Comparison of ENCODE assay signal across 24 cellular contexts in the genomic region with DNA sequence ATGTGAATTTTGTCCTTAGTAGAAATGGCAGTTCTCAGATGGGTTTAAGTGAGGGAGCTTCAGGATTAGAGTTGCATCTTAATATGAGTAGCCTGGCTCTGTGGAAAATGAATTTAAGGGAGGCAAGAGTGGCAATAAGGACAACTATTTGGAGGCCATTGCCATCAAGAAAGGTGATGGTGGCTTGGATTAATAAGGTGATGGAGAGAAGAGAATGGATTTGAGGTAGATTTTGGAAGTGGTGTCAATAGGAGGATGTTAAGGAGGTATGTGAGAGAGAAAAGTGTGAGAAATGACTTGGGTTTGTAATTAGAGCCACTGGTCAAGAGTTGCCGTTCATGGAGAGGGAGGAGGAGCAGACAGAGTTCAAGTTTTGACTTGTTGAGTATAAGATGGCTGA.
"Had no signal": no experiment of that assay in that cellular context is flagged by ENCODE, and none has a peak within 500 bp of the region (broad histone marks: within the 10 kb centered on the region; RNA-seq: fewer than 3 reads in every experiment).

No MANE protein-coding gene starts in this region.

- H3K4me1 ChIP-seq: thyroid gland had no signal

- ATAC-seq: activated CD4-positive, CD25-positive, alpha-beta regulatory T cell treated with anti-CD3 and anti-CD28 coated beads, Interleukin-2, amount 50 U/mL, for 24 hours; stimulated activated effector memory CD8-positive, alpha-beta T cell treated with anti-CD3 and anti-CD28 coated beads, Interleukin-12 subunit alpha, Interleukin-12 subunit beta, amount 100 ng/mL, for 72 hours; T-helper 17 cell had no signal

- H3K36me3 ChIP-seq: esophagus squamous epithelium, left lung, lower lobe of right lung, neutrophil, ovary, stomach, thyroid gland had no signal

- H3K27ac ChIP-seq: ovary, thyroid gland, WERI-Rb-1 had no signal

- DNase-seq: activated CD4-positive, alpha-beta T cell treated with anti-CD3 and anti-CD28 coated beads for 48 hours; activated CD4-positive, alpha-beta T cell treated with anti-CD3 and anti-CD28 coated beads, Interleukin-2, amount 50 U/mL, for 48 hours; activated CD8-positive, alpha-beta memory T cell treated with anti-CD3 and anti-CD28 coated beads for 24 hours; activated effector memory CD4-positive, alpha-beta T cell treated with Interleukin-2 at 50 U/mL for 16 hours; activated naive CD4-positive, alpha-beta T cell treated with Interleukin-2 at 50 U/mL for 16 hours; aorta; caudate nucleus; cortex of kidney; esophagus squamous epithelium; kidney glomerular epithelial cell; left lung; lower lobe of right lung; mesendoderm; ovary; stimulated activated CD4-positive, alpha-beta T cell treated with anti-CD3 and anti-CD28 coated beads, Interleukin-4, amount 100 ng/mL, for 24 hours; stomach; T-helper 17 cell; T1000; thyroid gland; WERI-Rb-1 had no signal

- H3K4me3 ChIP-seq: esophagus squamous epithelium, left lung, lower lobe of right lung, ovary, skin epidermis, stomach, thyroid gland had no signal

- H3K27me3 ChIP-seq: esophagus squamous epithelium, left lung, neutrophil, ovary, stomach, thyroid gland had no signal

- H3K9me3 ChIP-seq: esophagus squamous epithelium, left lung, lower lobe of right lung, neutrophil, ovary, stomach, thyroid gland had no signal
